Comparison of ENCODE assay signal across 14 cellular contexts in the genomic region with DNA sequence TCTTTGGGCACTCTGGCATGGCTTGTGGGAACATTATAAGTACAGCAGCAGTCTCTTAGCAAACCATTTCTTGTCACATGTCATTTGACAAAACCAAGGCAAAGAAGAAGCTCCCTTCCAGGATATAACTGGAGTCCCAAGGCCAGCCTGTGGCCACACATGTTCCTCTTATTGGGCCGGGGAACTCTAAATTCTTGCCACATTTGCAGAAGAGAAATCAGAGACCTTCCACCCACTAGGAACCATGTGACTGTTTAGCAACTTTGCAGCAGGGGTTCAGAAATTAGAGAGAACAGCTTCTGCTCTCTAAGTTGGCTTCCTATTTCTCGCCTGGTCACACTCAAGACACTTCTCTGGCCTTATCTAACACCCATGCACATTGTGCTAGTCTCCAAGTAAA. TPM values are rescaled to one million over a fixed set of nuclear protein-coding genes. Genes with fewer than 3 reads are reported as not detected.
DNase-seq lines count a peak whose midpoint lies in the region; ATAC-seq, FAIRE-seq and TF ChIP-seq lines count a peak whose summit lies in the region.
"Had no signal": no experiment of that assay in that cellular context is flagged by ENCODE, and none has a peak within 500 bp of the region (broad histone marks: within the 10 kb centered on the region; RNA-seq: fewer than 3 reads in every experiment).

No MANE protein-coding gene starts in this region.

- DNase-seq in GM12891 (ENCODE audit: insufficient read length, low spot score) (no peak), SKM-1 (lab: John Stamatoyannopoulos, UW; ENCODE audit: unreplicated experiment) (peak; percentile 97), middle frontal gyrus (ENCODE audit: extremely low spot score, low spot score) (peak; percentile 16), SW 1271 (lab: John Stamatoyannopoulos, UW) (no peak), activated gamma-delta T cell (lab: John Stamatoyannopoulos, UW) (no peak), islet precursor cell (no peak)
- DNase-seq: NK-92 treated with Interleukin-12 subunit alpha and Interleukin-12 subunit beta, amount 100 ng/mL, for 24 hours; stomach had no signal

- TF ChIP-seq POLR2A in GM12891 (IDR thresholded peaks at IDR 0.05; ENCODE audit: low read depth, low read length) = no peak

- ATAC-seq in HG02885 (IDR thresholded peaks at IDR 0.05; ENCODE audit: poor library complexity, unreplicated experiment) = peak; percentile 81
- no peak for ATAC-seq in GM21737 (IDR thresholded peaks at IDR 0.05; ENCODE audit: unreplicated experiment)
- ATAC-seq: HCT116 had no signal

- FAIRE-seq in GM12891 (lab: Jason Lieb, UNC) = no peak
- FAIRE-seq: endometrium, islet of Langerhans had no signal

TF ChIP-seq in GM12891, 5 proteins besides CTCF, POLR2A, EP300 and RAD21:
- TF ChIP-seq SPI1 (IDR thresholded peaks at IDR 0.05; ENCODE audit: low read depth, low read length) (peak; percentile 34; the same call in 1 of the 2 replicates), POLR2AphosphoS5 (IDR thresholded peaks at IDR 0.05; ENCODE audit: low read depth, low read length) (no peak)

RNA-seq across cellular contexts. Expression of a gene that starts 20.4 kb away (rescaled TPM):
- not detected for polyA plus RNA-seq in GM12891 (2012; ENCODE audit: low read depth, missing spikeins)
- polyA plus RNA-seq: smooth muscle cell, stomach had no signal

RNA-seq across cellular contexts. Expression of a gene that starts 26.0 kb away (rescaled TPM):
- not detected for polyA plus RNA-seq in GM12891 (2012; ENCODE audit: low read depth, missing spikeins)
- polyA plus RNA-seq: smooth muscle cell, stomach had no signal

RNA-seq across cellular contexts. Expression of a gene that starts 37.6 kb away (rescaled TPM):
- polyA plus RNA-seq in GM12891 (2012; ENCODE audit: low read depth, missing spikeins) = not detected

Comparison
In these comparisons a context has a peak if more than half of its experiments do, and no peak if none do; other contexts are left out.
1. DNase-seq: peak in SKM-1 (single experiment) and middle frontal gyrus (single experiment); none in GM12891 (single experiment), SW 1271 (0 of 2), activated gamma-delta T cell (single experiment) and islet precursor cell (single experiment).